ENCODE assay signal across 34 cellular contexts in genomic region chr18:45734944-45735343, GRCh38. TPM values are rescaled to one million over a fixed set of nuclear protein-coding genes. Genes with fewer than 3 reads are reported as not detected.
"Had no signal": no experiment of that assay in that cellular context is flagged by ENCODE, and none has a peak within 500 bp of the region (broad histone marks: within the 10 kb centered on the region; RNA-seq: fewer than 3 reads in every experiment).

No MANE protein-coding gene starts in this region.

- ATAC-seq: activated CD8-positive, alpha-beta T cell treated with anti-CD3 and anti-CD28 coated beads for 36 hours; activated naive CD4-positive, alpha-beta T cell treated with anti-CD3 and anti-CD28 coated beads, Interleukin-2, amount 50 U/mL, for 72 hours; activated T-cell treated with anti-CD3 and anti-CD28 coated beads, Interleukin-2, amount 50 U/mL, for 4 hours; activated T-cell treated with anti-CD3 and anti-CD28 coated beads, Interleukin-2, amount 50 U/mL, for 72 hours; activated T-helper 17 cell treated with anti-CD3 and anti-CD28 coated beads, Interleukin-2, amount 50 U/mL, for 72 hours; body of pancreas had no signal

- H3K27ac Mint-ChIP-seq: activated B cell treated with CpG ODN at 0.5 μM for 24 hours; activated CD4-positive, alpha-beta memory T cell treated with anti-CD3 and anti-CD28 coated beads for 36 hours; activated CD4-positive, alpha-beta T cell treated with anti-CD3 and anti-CD28 coated beads, Interleukin-2, amount 10 ng/mL, durations not matched to agents 24 days and 14 days; activated CD8-positive, alpha-beta T cell treated with anti-CD3 and anti-CD28 coated beads for 36 hours; activated naive CD4-positive, alpha-beta T cell treated with anti-CD3 and anti-CD28 coated beads for 36 hours; activated naive CD4-positive, alpha-beta T cell treated with anti-CD3 and anti-CD28 coated beads, Interleukin-2, amount 50 U/mL, for 72 hours; activated naive CD8-positive, alpha-beta T cell treated with anti-CD3 and anti-CD28 coated beads for 36 hours; activated T-cell treated with anti-CD3 and anti-CD28 coated beads, Interleukin-2, amount 50 U/mL, for 72 hours; activated T-helper 1 cell treated with anti-CD3 and anti-CD28 coated beads, Interleukin-12 subunit alpha, Interleukin-12 subunit beta, Interleukin-2, Interleukin-4 antibody, amounts not matched to agents 30 ng/mL and 10 ng/mL and 1 ng/mL, durations not matched to agents 14 hours and 24 hours and 36 hours; activated T-helper 17 cell treated with anti-CD3 and anti-CD28 coated beads, Interleukin-2, amount 50 U/mL, for 72 hours; T-helper 2 cell treated with Interferon-gamma antibody and Interleukin-4, amounts not matched to agents 5 μg/mL and 100 μg/mL, for 36 hours had no signal

- H3K36me3 ChIP-seq: adrenal gland, brain microvascular endothelial cell, breast epithelium had no signal

- H3K36me3 Mint-ChIP-seq: activated CD4-positive, alpha-beta memory T cell treated with anti-CD3 and anti-CD28 coated beads for 36 hours; activated naive CD4-positive, alpha-beta T cell treated with anti-CD3 and anti-CD28 coated beads, Interleukin-2, amount 50 U/mL, for 72 hours; activated naive CD8-positive, alpha-beta T cell treated with anti-CD3 and anti-CD28 coated beads for 36 hours had no signal

- DNase-seq: activated B cell treated with CpG ODN at 0.5 μM for 24 hours; activated CD4-positive, alpha-beta memory T cell treated with anti-CD3 and anti-CD28 coated beads for 36 hours; activated CD4-positive, alpha-beta T cell treated with anti-CD3 and anti-CD28 coated beads for 4 hours; activated CD4-positive, alpha-beta T cell treated with anti-CD3 and anti-CD28 coated beads, Interleukin-2, amount 10 ng/mL, durations not matched to agents 24 days and 14 days; activated CD4-positive, alpha-beta T cell treated with anti-CD3 and anti-CD28 coated beads, Interleukin-2, amount 50 U/mL, for 1 hour; activated CD4-positive, alpha-beta T cell treated with anti-CD3 and anti-CD28 coated beads, Interleukin-2, amount 50 U/mL, for 4 hours; activated CD4-positive, CD25-positive, alpha-beta regulatory T cell treated with anti-CD3 and anti-CD28 coated beads, Interleukin-2, amount 50 U/mL, for 72 hours; activated CD8-positive, alpha-beta memory T cell treated with anti-CD3 and anti-CD28 coated beads, Interleukin-2, amount 50 U/mL, for 4 hours; activated CD8-positive, alpha-beta T cell treated with anti-CD3 and anti-CD28 coated beads for 36 hours; activated effector memory CD4-positive, alpha-beta T cell treated with anti-CD3 and anti-CD28 coated beads, Interleukin-2, amount 50 U/mL, for 16 hours; activated gamma-delta T cell treated with Interleukin-2 at 50 U/mL for 16 hours; activated naive CD4-positive, alpha-beta T cell; activated naive CD4-positive, alpha-beta T cell treated with anti-CD3 and anti-CD28 coated beads for 36 hours; activated naive CD4-positive, alpha-beta T cell treated with anti-CD3 and anti-CD28 coated beads, Interleukin-2, amount 50 U/mL, for 16 hours; activated naive CD8-positive, alpha-beta T cell treated with anti-CD3 and anti-CD28 coated beads for 36 hours; activated T-cell treated with anti-CD3 and anti-CD28 coated beads for 4 hours; activated T-cell treated with anti-CD3 and anti-CD28 coated beads, Interleukin-2, amount 50 U/mL, for 1 hour; activated T-cell treated with anti-CD3 and anti-CD28 coated beads, Interleukin-2, amount 50 U/mL, for 4 hours; activated T-cell treated with anti-CD3 and anti-CD28 coated beads, Interleukin-2, amount 50 U/mL, for 72 hours; adrenal gland; amniotic stem cell; aorta; body of pancreas; brain microvascular endothelial cell; central memory CD4-positive, alpha-beta T cell; T-helper 2 cell; T-helper 9 cell had no signal

- H3K4me1 Mint-ChIP-seq: activated B cell treated with CpG ODN at 0.5 μM for 24 hours; activated CD4-positive, alpha-beta T cell treated with anti-CD3 and anti-CD28 coated beads, Interleukin-2, amount 10 ng/mL, durations not matched to agents 24 days and 14 days; activated naive CD8-positive, alpha-beta T cell treated with anti-CD3 and anti-CD28 coated beads for 36 hours; activated T-helper 17 cell treated with anti-CD3 and anti-CD28 coated beads, Interleukin-2, amount 50 U/mL, for 72 hours had no signal

- H3K4me3 ChIP-seq: adrenal gland, body of pancreas, breast epithelium had no signal

- H3K4me3 Mint-ChIP-seq: activated B cell treated with CpG ODN at 0.5 μM for 24 hours; activated CD4-positive, alpha-beta memory T cell treated with anti-CD3 and anti-CD28 coated beads for 36 hours; activated CD4-positive, alpha-beta T cell treated with anti-CD3 and anti-CD28 coated beads, Interleukin-2, amount 10 ng/mL, durations not matched to agents 24 days and 14 days; activated CD8-positive, alpha-beta T cell treated with anti-CD3 and anti-CD28 coated beads for 36 hours; activated naive CD4-positive, alpha-beta T cell treated with anti-CD3 and anti-CD28 coated beads for 36 hours; activated naive CD8-positive, alpha-beta T cell treated with anti-CD3 and anti-CD28 coated beads for 36 hours; activated T-cell treated with anti-CD3 and anti-CD28 coated beads, Interleukin-2, amount 50 U/mL, for 4 hours; activated T-cell treated with anti-CD3 and anti-CD28 coated beads, Interleukin-2, amount 50 U/mL, for 72 hours; activated T-helper 1 cell treated with anti-CD3 and anti-CD28 coated beads, Interleukin-12 subunit alpha, Interleukin-12 subunit beta, Interleukin-2, Interleukin-4 antibody, amounts not matched to agents 30 ng/mL and 10 ng/mL and 1 ng/mL, durations not matched to agents 14 hours and 24 hours and 36 hours; activated T-helper 17 cell treated with anti-CD3 and anti-CD28 coated beads, Interleukin-2, amount 50 U/mL, for 72 hours; T-helper 2 cell treated with Interferon-gamma antibody and Interleukin-4, amounts not matched to agents 5 μg/mL and 100 μg/mL, for 36 hours had no signal

- H3K9me3 ChIP-seq: adrenal gland, body of pancreas, breast epithelium had no signal

- H3K4me1 ChIP-seq: adrenal gland, body of pancreas, breast epithelium had no signal

- H3K27me3 ChIP-seq: adrenal gland, body of pancreas, brain microvascular endothelial cell, breast epithelium had no signal

- H3K27me3 Mint-ChIP-seq: activated B cell treated with CpG ODN at 0.5 μM for 24 hours; activated CD4-positive, alpha-beta memory T cell treated with anti-CD3 and anti-CD28 coated beads for 36 hours; activated CD8-positive, alpha-beta T cell treated with anti-CD3 and anti-CD28 coated beads for 36 hours; activated naive CD8-positive, alpha-beta T cell treated with anti-CD3 and anti-CD28 coated beads for 36 hours; activated T-helper 17 cell treated with anti-CD3 and anti-CD28 coated beads, Interleukin-2, amount 50 U/mL, for 72 hours had no signal

- H3K27ac ChIP-seq: adrenal gland, body of pancreas, brain microvascular endothelial cell, breast epithelium, VCaP had no signal

RNA-seq across cellular contexts. Expression of gene SLC14A1, which starts 11.0 kb away (rescaled TPM):
- total RNA-seq: astrocyte had no signal
